ENCODE assay signal across 7 cellular contexts in genomic region chrX:142688256-142688655, GRCh38.
"Had no signal": no experiment of that assay in that cellular context is flagged by ENCODE, and none has a peak within 500 bp of the region (broad histone marks: within the 10 kb centered on the region; RNA-seq: fewer than 3 reads in every experiment).

No MANE protein-coding gene starts in this region.

- H3K4me3 ChIP-seq: GM12878 had no signal

- FAIRE-seq: GM12878, GM12891, GM12892, GM18507, GM19239 had no signal

- DNase-seq: GDM1, GF-D8 had no signal

- ATAC-seq: GM12878 had no signal
